In the genomic region with DNA sequence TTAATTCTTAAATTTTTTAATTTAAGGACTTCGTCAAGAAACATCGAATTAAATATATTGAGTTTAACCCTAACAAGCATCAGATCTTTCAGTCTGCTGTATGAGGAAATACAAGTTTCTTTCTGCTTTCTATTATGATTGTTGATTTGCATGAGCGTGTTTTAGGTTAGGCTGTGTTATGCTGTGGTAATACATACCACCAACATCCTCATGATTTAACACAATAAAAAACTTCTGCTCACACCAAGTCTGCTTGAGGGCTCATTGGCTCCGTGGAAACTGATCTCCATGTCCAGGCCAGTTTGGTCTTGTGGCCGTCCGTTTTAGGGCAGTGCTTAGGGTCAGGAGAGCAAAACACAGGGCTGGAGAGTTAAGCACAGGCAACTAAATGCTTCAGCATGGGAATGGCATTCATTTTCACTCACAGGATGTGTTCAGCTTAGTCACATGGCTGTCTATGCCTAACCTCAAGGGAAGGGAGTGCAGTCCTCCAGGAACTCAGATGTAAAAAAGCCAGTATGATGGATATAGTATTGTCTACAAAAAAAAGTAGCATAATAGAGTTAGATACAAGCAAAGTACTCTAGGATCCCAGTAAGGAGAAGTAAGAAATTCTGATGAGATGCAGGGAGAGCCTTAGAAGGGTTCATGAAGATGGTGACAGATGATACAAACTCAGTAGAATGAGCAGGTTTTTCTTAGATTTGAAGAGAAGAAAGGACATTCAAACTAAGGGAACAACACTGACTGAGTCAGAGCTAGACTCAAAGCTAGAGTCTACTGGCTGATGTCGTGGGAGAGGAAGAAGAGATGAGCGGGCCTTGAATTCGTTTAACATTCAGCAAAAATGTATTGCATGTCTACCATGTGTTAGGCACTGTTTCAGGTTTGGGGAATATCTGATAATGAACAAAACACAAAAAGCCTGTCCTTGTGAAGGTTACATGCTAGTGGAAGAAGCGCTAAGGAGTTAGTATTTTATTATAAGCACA, we compare ENCODE assay signal across 8 cellular contexts. TPM values are rescaled to one million over a fixed set of nuclear protein-coding genes. Genes with fewer than 3 reads are reported as not detected.
DNase-seq lines count a peak whose midpoint lies in the region; ATAC-seq, FAIRE-seq and TF ChIP-seq lines count a peak whose summit lies in the region.

No MANE protein-coding gene starts in this region.

- H3K4me1 ChIP-seq in A673 (ENCODE audit: insufficient read depth, low read length, poor library complexity, severe bottlenecking) = peaks cover 60% of the 10 kb centered on the region
- H3K4me1 ChIP-seq in kidney (ENCODE audit: control insufficient read depth in 1 of 2, insufficient read depth in 1 of 2, low read depth in 1 of 2, low read length in 2 of 2) = peaks cover 20 to 37% of the 10 kb centered on the region in 2 donors

- DNase-seq in A673 (ENCODE audit: low spot score) = no peak
- peak; percentile 57 for DNase-seq in HFF-Myc (ENCODE audit: extremely low read depth, low read depth)
- DNase-seq in amniotic stem cell (lab: John Stamatoyannopoulos, UW) = peak; percentile 69
- DNase-seq in kidney = no peak
- DNase-seq in NCI-H748 (lab: John Stamatoyannopoulos, UW; ENCODE audit: unreplicated experiment) = no peak
- DNase-seq in stimulated activated CD4-positive, alpha-beta T cell treated with anti-CD3 and anti-CD28 coated beads, Interleukin-2, amount 100 ng/mL, for 48 hours = no peak
- DNase-seq in DMS153 (lab: John Stamatoyannopoulos, UW) = no peak

- H3K9ac ChIP-seq in kidney (ENCODE audit: low read length in 2 of 2) = peak overlapping the region in 1 of 2 donors; percentile 47

- FAIRE-seq in kidney (lab: Jason Lieb, UNC) = no peak

- intact Hi-C loops in A673 (cut with micrococcal nuclease; ENCODE audit: unreplicated experiment) = no loop called here
- intact Hi-C loops in kidney (cut with DNase I) = no loop called here

- ATAC-seq in GM21367 (IDR thresholded peaks at IDR 0.05; ENCODE audit: unreplicated experiment) = no peak

- BruUV-seq in A673 (replicated peaks; lab: Mats Ljungman, UMichigan) = no TSS peak

- peak overlapping the region; percentile 59 for H3K27ac ChIP-seq in A673 (ENCODE audit: low read depth, low read length, poor library complexity, severe bottlenecking)
- peak overlapping the region; percentile 32 to 56 for H3K27ac ChIP-seq in kidney (ENCODE audit: low read depth in 2 of 2, low read length in 2 of 2)

- POLR2A ChIA-PET in A673 (lab: Charles Lee; ENCODE audit: low non-redundant PET) = no interaction called here

- CTCF ChIA-PET in A673 (lab: Charles Lee) = no interaction called here

- TF ChIP-seq CTCF in A673 (conservative IDR thresholded peaks at IDR 0.05; ENCODE audit: low read depth, low read length) (no peak), HFF-Myc (IDR thresholded peaks at IDR 0.05; ENCODE audit: low read depth, low read length, missing control alignments) (no peak), kidney (IDR thresholded peaks at IDR 0.05; ENCODE audit: borderline replicate concordance, extremely low read depth, insufficient read depth) (no peak)

- H3K36me3 ChIP-seq in A673 (ENCODE audit: insufficient read depth, low read length, poor library complexity, severe bottlenecking) (peaks cover 6% of the 10 kb centered on the region), kidney (ENCODE audit: control insufficient read depth in 1 of 2, insufficient read depth in 2 of 2, low read length in 2 of 2) (no peaks in the 10 kb centered on the region)

- no peaks in the 10 kb centered on the region for H3K9me3 ChIP-seq in A673 (ENCODE audit: low read depth, low read length, poor library complexity, severe bottlenecking)
- H3K9me3 ChIP-seq in kidney (ENCODE audit: control insufficient read depth in 1 of 2, low read length in 2 of 2) = no peaks in the 10 kb centered on the region

- no peaks in the 10 kb centered on the region for H3K27me3 ChIP-seq in A673 (replicated peaks; ENCODE audit: insufficient read depth, low read depth, low read length, poor library complexity)

- H3K4me3 ChIP-seq in A673 (ENCODE audit: low read depth, low read length, poor library complexity, severe bottlenecking) (no peak overlapping the region), HFF-Myc (replicated peaks; ENCODE audit: low read depth, low read length) (no peak overlapping the region), kidney (ENCODE audit: low read length in 2 of 2) (no peak overlapping the region)

RNA-seq across cellular contexts. Expression of a gene that starts 16.3 kb away (rescaled TPM):
- 94.4 and 101 TPM in 2 replicates for total RNA-seq in A673 (2021)
- total RNA-seq in kidney = 83.1 TPM
- polyA plus RNA-seq in kidney (ENCODE audit: insufficient read depth, low read depth, low replicate concordance) = 39.8 TPM

Comparison
In these comparisons a context has a peak if more than half of its experiments do, and no peak if none do; other contexts are left out.
1. DNase-seq: peak in HFF-Myc (single experiment) and amniotic stem cell (single experiment); none in A673 (single experiment), kidney (single experiment), NCI-H748 (single experiment), stimulated activated CD4-positive, alpha-beta T cell treated with anti-CD3 and anti-CD28 coated beads, Interleukin-2, amount 100 ng/mL, for 48 hours (0 of 2) and DMS153 (single experiment).